Comparison of ENCODE assay signal across 13 cellular contexts in the genomic region with DNA sequence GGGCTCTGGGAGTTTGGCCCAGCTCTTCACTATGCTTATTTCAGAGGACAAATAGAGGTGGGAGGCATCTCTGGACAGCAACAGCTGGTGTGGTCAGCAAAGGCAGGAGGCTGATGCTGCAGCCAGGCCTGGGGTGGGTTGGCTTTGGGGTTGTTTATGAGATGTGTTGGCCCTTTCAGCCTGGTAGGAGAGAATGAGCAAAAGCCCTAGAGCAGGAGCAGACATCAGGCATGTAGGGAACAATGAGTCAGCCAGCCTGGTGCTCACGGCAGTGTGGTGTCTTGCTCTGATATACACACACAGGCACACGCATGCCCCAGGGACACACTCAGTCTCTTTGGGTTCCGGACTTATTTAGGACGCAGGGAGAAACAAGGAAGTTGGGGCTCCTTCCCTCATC.
DNase-seq lines count a peak whose midpoint lies in the region; ATAC-seq, FAIRE-seq and TF ChIP-seq lines count a peak whose summit lies in the region.
"Had no signal": no experiment of that assay in that cellular context is flagged by ENCODE, and none has a peak within 500 bp of the region (broad histone marks: within the 10 kb centered on the region; RNA-seq: fewer than 3 reads in every experiment).

No MANE protein-coding gene starts in this region.

- no peaks in the 10 kb centered on the region for H3K9me3 ChIP-seq in CD8-positive, alpha-beta T cell (ENCODE audit: low read length)

- no peaks in the 10 kb centered on the region for H3K9me3 Mint-ChIP-seq in CD8-positive, alpha-beta T cell
- no peaks in the 10 kb centered on the region for H3K9me3 Mint-ChIP-seq in T-helper 2 cell treated with Interferon-gamma antibody and Interleukin-4, amounts not matched to agents 5 μg/mL and 100 μg/mL, for 36 hours

- H3K27ac ChIP-seq in CD8-positive, alpha-beta T cell (ENCODE audit: low read depth, low read length) = no peak overlapping the region
- H3K27ac ChIP-seq: WERI-Rb-1 had no signal

- ATAC-seq in CD8-positive, alpha-beta T cell = no peak
- ATAC-seq in GM18909 (IDR thresholded peaks at IDR 0.05; ENCODE audit: poor library complexity, unreplicated experiment) = no peak
- ATAC-seq in GM18858 (IDR thresholded peaks at IDR 0.05; ENCODE audit: unreplicated experiment) = no peak
- no peak for ATAC-seq in left cardiac atrium
- no peak for ATAC-seq in GM21786 (IDR thresholded peaks at IDR 0.05; ENCODE audit: unreplicated experiment)
- ATAC-seq: left lobe of liver, Panc1 had no signal

- peak overlapping the region; percentile 83 for H3K27ac Mint-ChIP-seq in CD8-positive, alpha-beta T cell
- peak overlapping the region; percentile 50 for H3K27ac Mint-ChIP-seq in T-helper 2 cell treated with Interferon-gamma antibody and Interleukin-4, amounts not matched to agents 5 μg/mL and 100 μg/mL, for 36 hours

- CTCF ChIA-PET in CD8-positive, alpha-beta T cell (lab: Charles Lee) = interaction anchor here (0.9 to 1.8 kb wide), 4 partner anchors 22 to 257 kb away, joined by 3 to 5 read pairs (median 4); no protein-coding TSS in a partner anchor

- FAIRE-seq in bronchial epithelial cell (lab: Jason Lieb, UNC) = no peak
- FAIRE-seq: HTR-8/SVneo had no signal

- no peak for DNase-seq in CD8-positive, alpha-beta T cell
- peak; percentile 63 for DNase-seq in T-helper 2 cell treated with Interferon-gamma antibody and Interleukin-4, amounts not matched to agents 5 μg/mL and 100 μg/mL, for 36 hours (ENCODE audit: low spot score)
- DNase-seq in bronchial epithelial cell (ENCODE audit: low read depth) (peak; percentile 93), left cardiac atrium (no peak)
- DNase-seq in stimulated activated CD4-positive, alpha-beta T cell treated with anti-CD3 and anti-CD28 coated beads, Interleukin-1b, Interleukin-23, amount 100 ng/mL, for 48 hours = peak; percentile 75
- DNase-seq: COR-L47, WERI-Rb-1 had no signal

- intact Hi-C loops in CD8-positive, alpha-beta T cell (cut with DNase I, micrococcal nuclease) = no loop called here
- intact Hi-C loops in left cardiac atrium (cut with DNase I) = loop anchor here in 1 of 2 donors (10.0 kb wide), 1 partner anchor 252 kb away; no protein-coding TSS in a partner anchor

- H3K27me3 ChIP-seq in CD8-positive, alpha-beta T cell (ENCODE audit: insufficient read depth, low read length) = no peaks in the 10 kb centered on the region
- H3K27me3 ChIP-seq in bronchial epithelial cell (ENCODE audit: control insufficient read depth, insufficient read depth, low read length) = no peaks in the 10 kb centered on the region

- H3K36me3 Mint-ChIP-seq in CD8-positive, alpha-beta T cell = peaks cover 41% of the 10 kb centered on the region
- peaks cover 31% of the 10 kb centered on the region for H3K36me3 Mint-ChIP-seq in T-helper 2 cell treated with Interferon-gamma antibody and Interleukin-4, amounts not matched to agents 5 μg/mL and 100 μg/mL, for 36 hours (ENCODE audit: low read depth)

- no peaks in the 10 kb centered on the region for H3K4me1 ChIP-seq in CD8-positive, alpha-beta T cell (ENCODE audit: insufficient read depth, low read length)

- H3K4me1 Mint-ChIP-seq in CD8-positive, alpha-beta T cell (ENCODE audit: low read depth) = peaks cover 7% of the 10 kb centered on the region
- H3K4me1 Mint-ChIP-seq in T-helper 2 cell treated with Interferon-gamma antibody and Interleukin-4, amounts not matched to agents 5 μg/mL and 100 μg/mL, for 36 hours (ENCODE audit: low read depth) = peaks cover 12% of the 10 kb centered on the region

- H3K4me3 ChIP-seq in CD8-positive, alpha-beta T cell (ENCODE audit: low read depth, low read length) = no peak overlapping the region
- no peak overlapping the region for H3K4me3 ChIP-seq in bronchial epithelial cell (ENCODE audit: low read depth, low read length)

- H3K27me3 Mint-ChIP-seq in CD8-positive, alpha-beta T cell (ENCODE audit: low read depth) = no peaks in the 10 kb centered on the region
- H3K27me3 Mint-ChIP-seq in T-helper 2 cell treated with Interferon-gamma antibody and Interleukin-4, amounts not matched to agents 5 μg/mL and 100 μg/mL, for 36 hours (ENCODE audit: low read depth) = no peaks in the 10 kb centered on the region

- no peak for TF ChIP-seq CTCF in CD8-positive, alpha-beta T cell (IDR thresholded peaks at IDR 0.05)
- no peak for TF ChIP-seq CTCF in bronchial epithelial cell (IDR thresholded peaks at IDR 0.05; ENCODE audit: insufficient read depth, low read length, severe bottlenecking)

- H3K4me3 Mint-ChIP-seq in CD8-positive, alpha-beta T cell = no peak overlapping the region
- H3K4me3 Mint-ChIP-seq in T-helper 2 cell treated with Interferon-gamma antibody and Interleukin-4, amounts not matched to agents 5 μg/mL and 100 μg/mL, for 36 hours = no peak overlapping the region

- peaks cover 12% of the 10 kb centered on the region for H3K36me3 ChIP-seq in CD8-positive, alpha-beta T cell (ENCODE audit: insufficient read depth, low read length)
- no peaks in the 10 kb centered on the region for H3K36me3 ChIP-seq in bronchial epithelial cell (ENCODE audit: control insufficient read depth, insufficient read depth, low read length)
- H3K36me3 ChIP-seq: WERI-Rb-1 had no signal

- POLR2A ChIA-PET in CD8-positive, alpha-beta T cell (lab: Charles Lee) = no interaction called here

Comparison
In these comparisons a context has a peak if more than half of its experiments do, and no peak if none do; other contexts are left out.
1. DNase-seq: peak in T-helper 2 cell treated with Interferon-gamma antibody and Interleukin-4, amounts not matched to agents 5 μg/mL and 100 μg/mL, for 36 hours (single experiment), bronchial epithelial cell (single experiment) and stimulated activated CD4-positive, alpha-beta T cell treated with anti-CD3 and anti-CD28 coated beads, Interleukin-1b, Interleukin-23, amount 100 ng/mL, for 48 hours (single experiment); none in CD8-positive, alpha-beta T cell (0 of 7) and left cardiac atrium (single experiment).